Comparison of ENCODE assay signal across 8 cellular contexts in genomic region chr5:180090098-180090768, GRCh38. TPM values are rescaled to one million over a fixed set of nuclear protein-coding genes. Genes with fewer than 3 reads are reported as not detected.
A peak's percentile ranks its signal among the peaks of the same experiment; 100 is the strongest.
DNase-seq lines count a peak whose midpoint lies in the region; ATAC-seq, FAIRE-seq and TF ChIP-seq lines count a peak whose summit lies in the region.

No MANE protein-coding gene starts in this region.

- peak overlapping the region; percentile 79 for H3K4me3 Mint-ChIP-seq in activated T-helper 17 cell treated with anti-CD3 and anti-CD28 coated beads, Interleukin-2, amount 50 U/mL, for 72 hours
- H3K4me3 Mint-ChIP-seq in nephron, result peak overlapping the region; percentile 84 to 88 (median 86)

- peak; percentile 90 for ATAC-seq in activated T-helper 17 cell treated with anti-CD3 and anti-CD28 coated beads, Interleukin-2, amount 50 U/mL, for 72 hours (replicated peaks)
- no peak for ATAC-seq in HG02840 (IDR thresholded peaks at IDR 0.05; ENCODE audit: low FRiP score, unreplicated experiment)

- no peaks in the 10 kb centered on the region for H3K36me3 Mint-ChIP-seq in activated T-helper 17 cell treated with anti-CD3 and anti-CD28 coated beads, Interleukin-2, amount 50 U/mL, for 72 hours (ENCODE audit: low read depth)
- H3K36me3 Mint-ChIP-seq in nephron (ENCODE audit: low read depth), result no peaks in the 10 kb centered on the region

- TF ChIP-seq POLR2A in H54 (IDR thresholded peaks at IDR 0.05; ENCODE audit: low read depth, low read length), result no peak
- no peak for TF ChIP-seq POLR2A in Peyer's patch (IDR thresholded peaks at IDR 0.05)

- no peaks in the 10 kb centered on the region for H3K9me3 ChIP-seq in Peyer's patch

- TF ChIP-seq CTCF in Peyer's patch (IDR thresholded peaks at IDR 0.05) (peak; percentile 61 to 97 (median 69)), nephron (IDR thresholded peaks at IDR 0.05; ENCODE audit: unreplicated experiment in 3 of 3) (peak; percentile 93 to 97 (median 96))

- peak overlapping the region; percentile 82 for H3K27ac Mint-ChIP-seq in activated T-helper 17 cell treated with anti-CD3 and anti-CD28 coated beads, Interleukin-2, amount 50 U/mL, for 72 hours
- H3K27ac Mint-ChIP-seq in nephron, result peak overlapping the region; percentile 82 to 91 (median 87)

- H3K36me3 ChIP-seq in Peyer's patch, result no peaks in the 10 kb centered on the region

- peaks cover 0 to 10% (median 7%) of the 10 kb centered on the region in 4 donors for H3K4me1 ChIP-seq in Peyer's patch

- DNase-seq in Ammon's horn (ENCODE audit: low spot score) (peak; percentile 66), H54 (ENCODE audit: insufficient read length, low spot score) (peak; percentile 81), Peyer's patch (peak; percentile 56 to 82 (median 79)), fibroblast of the conjunctiva (ENCODE audit: low read depth) (peak; percentile 49)
- DNase-seq in stimulated activated naive CD4-positive, alpha-beta T cell treated with Interleukin-2 at 50 U/mL for 16 hours (lab: John Stamatoyannopoulos, UW), result peak; percentile 68

- peaks cover 5% of the 10 kb centered on the region for H3K4me1 Mint-ChIP-seq in activated T-helper 17 cell treated with anti-CD3 and anti-CD28 coated beads, Interleukin-2, amount 50 U/mL, for 72 hours
- peaks cover 4% of the 10 kb centered on the region for H3K4me1 Mint-ChIP-seq in nephron

- no peak for FAIRE-seq in H54 (lab: Jason Lieb, UNC)

- no peaks in the 10 kb centered on the region for H3K27me3 ChIP-seq in Peyer's patch

- peak overlapping the region; percentile 20 to 65 (median 58) for H3K27ac ChIP-seq in Peyer's patch

- H3K9me3 Mint-ChIP-seq in activated T-helper 17 cell treated with anti-CD3 and anti-CD28 coated beads, Interleukin-2, amount 50 U/mL, for 72 hours, result no peaks in the 10 kb centered on the region
- no peaks in the 10 kb centered on the region for H3K9me3 Mint-ChIP-seq in nephron

- peak overlapping the region; percentile 52 to 63 (median 55) for H3K4me3 ChIP-seq in Peyer's patch

- H3K27me3 Mint-ChIP-seq in activated T-helper 17 cell treated with anti-CD3 and anti-CD28 coated beads, Interleukin-2, amount 50 U/mL, for 72 hours, result peaks cover 3% of the 10 kb centered on the region
- H3K27me3 Mint-ChIP-seq in nephron (ENCODE audit: low read depth), result peaks cover 9% of the 10 kb centered on the region

RNA-seq across cellular contexts. Expression of gene RNF130, which starts 18.7 kb away (rescaled TPM):
- total RNA-seq in Peyer's patch, result 10 to 100 TPM; 29.7 to 54.5 (median 33.6) TPM
- total RNA-seq in activated T-helper 17 cell treated with anti-CD3 and anti-CD28 coated beads, Interleukin-2, amount 50 U/mL, for 72 hours, result 1 to 10 TPM; 9.0 TPM
